21 cellular contexts compared by ENCODE assay signal in genomic region chr5:139915274-139915673, GRCh38.
"Had no signal": no experiment of that assay in that cellular context is flagged by ENCODE, and none has a peak within 500 bp of the region (broad histone marks: within the 10 kb centered on the region; RNA-seq: fewer than 3 reads in every experiment).

No MANE protein-coding gene starts in this region.

- H3K4me2 ChIP-seq: SK-N-SH had no signal

- DNase-seq: IMR-90, Karpas-422, KG1, MG63, MV-4-11, NCI-H1048, NCI-H1105, NCI-H1417, NCI-H1436 treated with DMSO at 0.1 percent for 48 hours, NCI-H1694, NCI-H187 treated with DMSO at 0.1 percent for 48 hours, NCI-H2029 treated with DMSO at 0.1 percent for 48 hours, NCI-H2171 treated with DMSO at 0.1 percent for 48 hours, NCI-H345, NCI-H446 treated with DMSO at 0.1 percent for 48 hours, NCI-H510A treated with DMSO at 0.1 percent for 48 hours, NCI-H526, RPMI8226, SHP77, SK-N-SH, SW 1271 had no signal

- H3K4me3 ChIP-seq: MG63 had no signal

- H3K9ac ChIP-seq: SK-N-SH had no signal

- H3K9me2 ChIP-seq: SK-N-SH had no signal

- H3K36me3 ChIP-seq: MG63 had no signal

- H3K27me3 ChIP-seq: MG63 had no signal

- H3K9me3 ChIP-seq: MG63, SK-N-SH had no signal
